Comparison of ENCODE assay signal across 8 cellular contexts in the genomic region with DNA sequence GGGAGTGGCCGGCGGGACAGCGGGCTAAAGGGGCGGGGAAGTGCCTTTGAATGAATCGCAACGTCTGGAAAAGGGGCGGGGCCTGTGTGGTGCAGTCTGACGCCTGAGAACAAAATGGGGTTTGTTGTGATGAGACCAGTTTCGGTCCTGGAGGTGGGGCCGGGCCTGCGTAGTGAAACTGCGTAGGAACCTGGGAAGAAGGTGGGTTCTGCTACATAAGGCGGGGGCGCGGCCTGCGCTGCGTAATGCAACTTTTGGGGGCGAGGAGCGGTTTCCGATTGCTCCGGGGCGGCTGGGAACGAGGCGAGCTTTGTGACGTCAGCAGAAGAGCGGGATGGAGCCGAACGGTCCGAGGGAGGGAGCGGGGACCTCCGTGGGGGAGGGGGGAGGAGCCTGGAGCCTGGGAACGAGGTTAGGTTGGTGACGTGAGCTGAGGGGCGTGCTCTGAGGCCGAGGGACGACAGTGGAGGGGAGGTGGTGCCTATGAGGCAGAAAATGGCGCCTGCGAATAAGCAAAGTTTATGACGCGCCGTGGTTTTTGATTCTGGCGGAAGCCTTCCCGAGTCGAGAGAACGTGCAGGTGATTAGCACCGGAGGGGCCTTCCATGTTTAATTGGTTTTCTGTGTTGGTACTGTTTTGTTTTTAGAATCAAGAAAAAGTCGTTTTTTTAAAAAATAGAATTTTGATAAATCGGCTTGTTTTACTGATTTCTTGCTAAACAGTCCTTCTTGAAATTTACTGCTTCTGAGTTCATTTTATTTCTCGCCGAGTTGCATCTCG. TPM values are rescaled to one million over a fixed set of nuclear protein-coding genes. Genes with fewer than 3 reads are reported as not detected.
A peak's percentile ranks its signal among the peaks of the same experiment; 100 is the strongest.
DNase-seq lines count a peak whose midpoint lies in the region; ATAC-seq, FAIRE-seq and TF ChIP-seq lines count a peak whose summit lies in the region.

No MANE protein-coding gene starts in this region.

- H3K4me1 ChIP-seq in right atrium auricular region (peaks cover 0 to 7% of the 10 kb centered on the region in 2 donors), psoas muscle (peaks cover 5% of the 10 kb centered on the region)

- H3K9me3 Mint-ChIP-seq in T-helper 1 cell treated with Interleukin-12 subunit alpha and Interleukin-12 subunit beta and Interleukin-4 antibody, amounts not matched to agents 30 μg/mL and 1 μg/mL, for 36 hours = no peaks in the 10 kb centered on the region

- TF ChIP-seq CTCF in right atrium auricular region (IDR thresholded peaks at IDR 0.05) (no peak), psoas muscle (IDR thresholded peaks at IDR 0.05) (no peak)

- peaks cover 15% of the 10 kb centered on the region for H3K36me3 Mint-ChIP-seq in T-helper 1 cell treated with Interleukin-12 subunit alpha and Interleukin-12 subunit beta and Interleukin-4 antibody, amounts not matched to agents 30 μg/mL and 1 μg/mL, for 36 hours (ENCODE audit: low read depth)

- H3K9me3 ChIP-seq in right atrium auricular region (no peaks in the 10 kb centered on the region), psoas muscle (no peaks in the 10 kb centered on the region)

- intact Hi-C loops in psoas muscle (cut with DNase I) = loop anchor here (2.0 kb wide), 1 partner anchor 15 kb away; a partner anchor contains a TSS

- H3K4me3 ChIP-seq in right atrium auricular region = peak overlapping the region; percentile 50 to 60
- peak overlapping the region; percentile 71 for H3K4me3 ChIP-seq in psoas muscle

- H3K27ac ChIP-seq in angular gyrus (ENCODE audit: low read depth, low read length) (peak overlapping the region; percentile 99), right atrium auricular region (peak overlapping the region; percentile 91 to 92), psoas muscle (peak overlapping the region; percentile 91)

- 0 to 11% (median 0%) methylated on average over 31 to 51 of the region's 51 CpGs for WGBS in psoas muscle, 3 donors

- H3K36me3 ChIP-seq in right atrium auricular region = peaks cover 9% of the 10 kb centered on the region
- peaks cover 0 to 13% of the 10 kb centered on the region in 2 donors for H3K36me3 ChIP-seq in psoas muscle (ENCODE audit: insufficient read depth in 1 of 2, low read depth in 1 of 2)

- FAIRE-seq in urothelium cell line (lab: Jason Lieb, UNC) = no peak

- peak; percentile 90 for DNase-seq in NCI-H1694 (lab: John Stamatoyannopoulos, UW)
- DNase-seq in right atrium auricular region (ENCODE audit: low spot score) = peak; percentile 98
- DNase-seq in psoas muscle = peak; percentile 90 to 98
- DNase-seq in urothelium cell line (ENCODE audit: low spot score) = peak; percentile 85

- H3K27me3 ChIP-seq in right atrium auricular region (no peaks in the 10 kb centered on the region), psoas muscle (ENCODE audit: insufficient read depth in 3 of 3, low read length in 2 of 3) (no peaks in the 10 kb centered on the region)

- H3K4me3 Mint-ChIP-seq in T-helper 1 cell treated with Interleukin-12 subunit alpha and Interleukin-12 subunit beta and Interleukin-4 antibody, amounts not matched to agents 30 μg/mL and 1 μg/mL, for 36 hours = peak overlapping the region; percentile 96

- ATAC-seq in GM18498 (IDR thresholded peaks at IDR 0.05; ENCODE audit: unreplicated experiment) (peak; percentile 85), HG02885 (IDR thresholded peaks at IDR 0.05; ENCODE audit: poor library complexity, unreplicated experiment) (peak; percentile 89), psoas muscle (peak; percentile 90 to 95 (median 92))

- no peaks in the 10 kb centered on the region for H3K27me3 Mint-ChIP-seq in T-helper 1 cell treated with Interleukin-12 subunit alpha and Interleukin-12 subunit beta and Interleukin-4 antibody, amounts not matched to agents 30 μg/mL and 1 μg/mL, for 36 hours (ENCODE audit: low read depth)

- peak overlapping the region; percentile 100 for H3K27ac Mint-ChIP-seq in T-helper 1 cell treated with Interleukin-12 subunit alpha and Interleukin-12 subunit beta and Interleukin-4 antibody, amounts not matched to agents 30 μg/mL and 1 μg/mL, for 36 hours

- H3K4me1 Mint-ChIP-seq in T-helper 1 cell treated with Interleukin-12 subunit alpha and Interleukin-12 subunit beta and Interleukin-4 antibody, amounts not matched to agents 30 μg/mL and 1 μg/mL, for 36 hours (ENCODE audit: low read depth) = peaks cover 9% of the 10 kb centered on the region

RNA-seq across cellular contexts. Expression of a gene that starts 0.7 kb away (rescaled TPM):
- total RNA-seq in right atrium auricular region (10 to 100 TPM; 35.2 to 63.6 TPM), psoas muscle (10 to 100 TPM; 30.7 to 50.7 (median 35.6) TPM)
- 10 to 100 TPM; 16.1 to 21.4 (median 21.1) TPM for polyA plus RNA-seq in psoas muscle

RNA-seq across cellular contexts. Expression of a gene that starts 15.0 kb away (rescaled TPM):
- total RNA-seq in right atrium auricular region (100 to 1,000 TPM; 128 to 140 TPM), psoas muscle (100 to 1,000 TPM; 150 to 192 (median 160) TPM)
- polyA plus RNA-seq in psoas muscle = 100 to 1,000 TPM; 104 to 124 (median 118) TPM

RNA-seq across cellular contexts. Expression of a gene that starts 39.9 kb away (rescaled TPM):
- total RNA-seq in right atrium auricular region (100 to 1,000 TPM; 102 to 136 TPM), psoas muscle (100 to 1,000 TPM; 145 to 230 (median 187) TPM)
- 100 to 1,000 TPM in 2 of 3 donors, 10 to 100 TPM in 1; 96.2 to 120 (median 115) TPM for polyA plus RNA-seq in psoas muscle

Comparison
In these comparisons a context has a peak if more than half of its experiments do, and no peak if none do; other contexts are left out.
1. Peak in every context shown above with its lines: DNase-seq, ATAC-seq, H3K4me3 ChIP-seq and H3K27ac ChIP-seq.